ENCODE assay signal across 8 cellular contexts in the genomic region with DNA sequence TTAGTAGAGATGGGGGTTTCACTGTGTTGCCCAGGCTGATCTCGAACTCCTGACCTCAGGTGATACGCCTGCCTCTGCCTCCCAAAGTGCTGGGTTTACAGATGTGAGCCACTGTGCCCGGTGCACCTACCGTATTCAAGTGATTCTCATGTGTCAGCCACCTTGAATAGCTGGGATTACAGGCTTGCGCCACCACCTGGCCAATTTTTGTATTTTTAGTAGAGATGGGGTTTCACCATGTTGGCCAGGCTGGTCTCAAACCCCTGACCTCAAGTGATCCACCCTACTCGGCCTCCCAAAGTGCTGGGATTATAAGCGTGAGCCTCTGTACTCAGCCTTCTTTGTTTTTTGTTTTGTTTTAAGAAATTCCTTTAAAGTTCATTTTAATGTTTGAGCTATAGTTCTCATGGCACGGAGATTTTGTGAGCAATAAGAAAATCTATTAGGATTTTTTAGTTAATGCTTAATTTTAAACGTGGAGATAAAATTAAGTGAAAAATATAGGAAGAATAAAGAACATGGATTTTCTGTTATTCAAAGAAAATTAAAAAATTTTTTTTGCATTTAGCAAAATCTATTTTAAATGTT.
DNase-seq lines count a peak whose midpoint lies in the region; ATAC-seq, FAIRE-seq and TF ChIP-seq lines count a peak whose summit lies in the region.

No MANE protein-coding gene starts in this region.

- CTCF ChIA-PET in activated naive CD4-positive, alpha-beta T cell treated with anti-CD3 and anti-CD28 coated beads, Interleukin-2, amount 10 ng/mL, durations not matched to agents 7 days and 5 days (lab: Charles Lee), result interaction anchor here (0.9 to 5.0 kb wide), 16 partner anchors 8 to 371 kb away, joined by 3 to 70 read pairs (median 5); a partner anchor contains a TSS

- peak; percentile 65 for ATAC-seq in GM21447 (IDR thresholded peaks at IDR 0.05; ENCODE audit: unreplicated experiment)

- H3K27ac Mint-ChIP-seq in activated naive CD4-positive, alpha-beta T cell treated with anti-CD3 and anti-CD28 coated beads, Interleukin-2, amount 10 ng/mL, durations not matched to agents 7 days and 5 days, result no peak overlapping the region

- no peak for TF ChIP-seq POLR2A in H54 (IDR thresholded peaks at IDR 0.05; ENCODE audit: low read depth, low read length)

- DNase-seq in COLO668 (lab: John Stamatoyannopoulos, UW; ENCODE audit: unreplicated experiment), result peak; percentile 66
- peak; percentile 31 for DNase-seq in NCI-H2107 treated with DMSO at 0.1 percent for 48 hours (lab: John Stamatoyannopoulos, UW; ENCODE audit: unreplicated experiment)
- DNase-seq in activated naive CD4-positive, alpha-beta T cell treated with anti-CD3 and anti-CD28 coated beads, Interleukin-2, amount 10 ng/mL, durations not matched to agents 7 days and 5 days, result peak; percentile 64
- DNase-seq in iPS DF 19.7 (ENCODE audit: low read depth, low spot score), result peak; percentile 20
- DNase-seq in stimulated activated CD8-positive, alpha-beta memory T cell treated with anti-CD3 and anti-CD28 coated beads, Interleukin-12 subunit alpha, Interleukin-12 subunit beta, amount 100 ng/mL, for 1 hour (ENCODE audit: low read depth), result peak; percentile 6
- DNase-seq in posterior cingulate gyrus, result no peak
- DNase-seq in H54 (ENCODE audit: insufficient read length, low spot score), result no peak

- H3K4me3 Mint-ChIP-seq in activated naive CD4-positive, alpha-beta T cell treated with anti-CD3 and anti-CD28 coated beads, Interleukin-2, amount 10 ng/mL, durations not matched to agents 7 days and 5 days, result no peak overlapping the region

- H3K27me3 Mint-ChIP-seq in activated naive CD4-positive, alpha-beta T cell treated with anti-CD3 and anti-CD28 coated beads, Interleukin-2, amount 10 ng/mL, durations not matched to agents 7 days and 5 days, result no peaks in the 10 kb centered on the region

- H3K9me3 Mint-ChIP-seq in activated naive CD4-positive, alpha-beta T cell treated with anti-CD3 and anti-CD28 coated beads, Interleukin-2, amount 10 ng/mL, durations not matched to agents 7 days and 5 days, result no peaks in the 10 kb centered on the region

- intact Hi-C loops in posterior cingulate gyrus (cut with DNase I), result no loop called here

- H3K36me3 Mint-ChIP-seq in activated naive CD4-positive, alpha-beta T cell treated with anti-CD3 and anti-CD28 coated beads, Interleukin-2, amount 10 ng/mL, durations not matched to agents 7 days and 5 days, result no peaks in the 10 kb centered on the region

- no peak for FAIRE-seq in H54 (lab: Jason Lieb, UNC)

- peaks cover 13% of the 10 kb centered on the region for H3K4me1 Mint-ChIP-seq in activated naive CD4-positive, alpha-beta T cell treated with anti-CD3 and anti-CD28 coated beads, Interleukin-2, amount 10 ng/mL, durations not matched to agents 7 days and 5 days

Comparison
In these comparisons a context has a peak if more than half of its experiments do, and no peak if none do; other contexts are left out.
1. DNase-seq: peak in COLO668 (single experiment), NCI-H2107 treated with DMSO at 0.1 percent for 48 hours (single experiment), activated naive CD4-positive, alpha-beta T cell treated with anti-CD3 and anti-CD28 coated beads, Interleukin-2, amount 10 ng/mL, durations not matched to agents 7 days and 5 days (single experiment), iPS DF 19.7 (single experiment) and stimulated activated CD8-positive, alpha-beta memory T cell treated with anti-CD3 and anti-CD28 coated beads, Interleukin-12 subunit alpha, Interleukin-12 subunit beta, amount 100 ng/mL, for 1 hour (single experiment); none in posterior cingulate gyrus (0 of 10) and H54 (single experiment).